ENCODE assay signal across 22 cellular contexts in the genomic region with DNA sequence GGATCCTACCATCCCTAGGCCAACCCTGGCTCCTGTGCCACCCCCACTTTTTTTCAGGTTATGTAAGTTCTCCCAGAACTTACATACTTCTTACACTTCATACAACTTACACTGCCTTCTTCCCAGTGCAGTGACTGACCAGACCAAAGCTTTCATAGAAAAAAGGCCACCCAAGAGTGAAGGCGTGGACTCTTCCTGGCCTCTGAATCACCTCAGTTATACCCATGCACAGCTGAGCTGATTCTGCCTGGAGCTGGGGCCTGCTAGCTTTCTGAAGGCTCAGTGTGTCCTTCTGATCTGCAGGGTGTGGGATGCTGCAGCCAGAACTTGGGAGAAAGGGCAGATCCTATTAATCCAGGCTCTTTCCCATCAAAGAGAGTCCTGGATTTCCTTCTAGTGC.
"Had no signal": no experiment of that assay in that cellular context is flagged by ENCODE, and none has a peak within 500 bp of the region (broad histone marks: within the 10 kb centered on the region; RNA-seq: fewer than 3 reads in every experiment).

No MANE protein-coding gene starts in this region.

- H3K9me3 Mint-ChIP-seq: activated CD4-positive, alpha-beta memory T cell treated with anti-CD3 and anti-CD28 coated beads, Interleukin-2, amount 10 ng/mL, durations not matched to agents 7 days and 5 days; activated naive CD4-positive, alpha-beta T cell treated with anti-CD3 and anti-CD28 coated beads, Interleukin-2, amount 50 U/mL, for 72 hours; stimulated activated naive CD8-positive, alpha-beta T cell treated with anti-CD3 and anti-CD28 coated beads, Interleukin-15, amount 100 ng/mL, for 72 hours had no signal

- H3K4me3 ChIP-seq: body of pancreas, colonic mucosa, gastrocnemius medialis, heart right ventricle, lung, psoas muscle, right lobe of liver, spleen had no signal

- DNase-seq: activated CD4-positive, alpha-beta memory T cell treated with anti-CD3 and anti-CD28 coated beads, Interleukin-2, amount 10 ng/mL, durations not matched to agents 7 days and 5 days; activated CD4-positive, alpha-beta T cell treated with anti-CD3 and anti-CD28 coated beads for 36 hours; activated gamma-delta T cell; activated T-cell treated with anti-CD3 and anti-CD28 coated beads, Interleukin-2, amount 50 U/mL, for 48 hours; amygdala; body of pancreas; caudate nucleus; colonic mucosa; effector CD4-positive, alpha-beta T cell; gastrocnemius medialis; heart right ventricle; islet precursor cell; midbrain; psoas muscle; right lobe of liver; spleen; stimulated activated naive CD8-positive, alpha-beta T cell treated with anti-CD3 and anti-CD28 coated beads, Interleukin-15, amount 100 ng/mL, for 72 hours; T-helper 1 cell had no signal

- FAIRE-seq: endothelial cell of umbilical vein had no signal

- H3K4me3 Mint-ChIP-seq: activated CD4-positive, alpha-beta memory T cell treated with anti-CD3 and anti-CD28 coated beads, Interleukin-2, amount 10 ng/mL, durations not matched to agents 7 days and 5 days; activated CD4-positive, alpha-beta T cell treated with anti-CD3 and anti-CD28 coated beads for 36 hours; neural crest cell; stimulated activated naive CD8-positive, alpha-beta T cell treated with anti-CD3 and anti-CD28 coated beads, Interleukin-15, amount 100 ng/mL, for 72 hours had no signal

- H3K4me1 Mint-ChIP-seq: activated CD4-positive, alpha-beta memory T cell treated with anti-CD3 and anti-CD28 coated beads, Interleukin-2, amount 10 ng/mL, durations not matched to agents 7 days and 5 days; activated CD4-positive, alpha-beta T cell treated with anti-CD3 and anti-CD28 coated beads for 36 hours; neural crest cell; stimulated activated naive CD8-positive, alpha-beta T cell treated with anti-CD3 and anti-CD28 coated beads, Interleukin-15, amount 100 ng/mL, for 72 hours had no signal

- H3K36me3 Mint-ChIP-seq: activated naive CD4-positive, alpha-beta T cell treated with anti-CD3 and anti-CD28 coated beads, Interleukin-2, amount 50 U/mL, for 72 hours had no signal

- H3K27ac ChIP-seq: body of pancreas, colonic mucosa, gastrocnemius medialis, heart right ventricle, psoas muscle, right lobe of liver, spleen had no signal

- H3K9me3 ChIP-seq: body of pancreas, colonic mucosa, gastrocnemius medialis, heart right ventricle, psoas muscle, right lobe of liver, spleen had no signal

- H3K4me1 ChIP-seq: body of pancreas, colonic mucosa, right lobe of liver, spleen had no signal

- ATAC-seq: activated CD4-positive, alpha-beta T cell treated with anti-CD3 and anti-CD28 coated beads for 36 hours; activated naive CD4-positive, alpha-beta T cell treated with anti-CD3 and anti-CD28 coated beads, Interleukin-2, amount 50 U/mL, for 72 hours; body of pancreas; gastrocnemius medialis; heart right ventricle; psoas muscle had no signal

- H3K27ac Mint-ChIP-seq: activated CD4-positive, alpha-beta memory T cell treated with anti-CD3 and anti-CD28 coated beads, Interleukin-2, amount 10 ng/mL, durations not matched to agents 7 days and 5 days; activated CD4-positive, alpha-beta T cell treated with anti-CD3 and anti-CD28 coated beads for 36 hours; activated naive CD4-positive, alpha-beta T cell treated with anti-CD3 and anti-CD28 coated beads, Interleukin-2, amount 50 U/mL, for 72 hours; stimulated activated naive CD8-positive, alpha-beta T cell treated with anti-CD3 and anti-CD28 coated beads, Interleukin-15, amount 100 ng/mL, for 72 hours had no signal
